1 cellular context compared by ENCODE assay signal in genomic region chr1:10179408-10179685, GRCh38.
TF ChIP-seq lines count a peak whose summit lies in the region.

No MANE protein-coding gene starts in this region.

TF ChIP-seq in H1, 55 proteins besides CTCF, POLR2A, EP300 and RAD21:
- TF ChIP-seq EGR1 (IDR thresholded peaks at IDR 0.05; ENCODE audit: borderline replicate concordance, low read depth, low read length) (no peak), ASH2L (IDR thresholded peaks at IDR 0.05; ENCODE audit: low read length) (peak; percentile 72)
TF ChIP-seq in H1: peak in this region for 1.
